Comparison of ENCODE assay signal across 9 cellular contexts in the genomic region with DNA sequence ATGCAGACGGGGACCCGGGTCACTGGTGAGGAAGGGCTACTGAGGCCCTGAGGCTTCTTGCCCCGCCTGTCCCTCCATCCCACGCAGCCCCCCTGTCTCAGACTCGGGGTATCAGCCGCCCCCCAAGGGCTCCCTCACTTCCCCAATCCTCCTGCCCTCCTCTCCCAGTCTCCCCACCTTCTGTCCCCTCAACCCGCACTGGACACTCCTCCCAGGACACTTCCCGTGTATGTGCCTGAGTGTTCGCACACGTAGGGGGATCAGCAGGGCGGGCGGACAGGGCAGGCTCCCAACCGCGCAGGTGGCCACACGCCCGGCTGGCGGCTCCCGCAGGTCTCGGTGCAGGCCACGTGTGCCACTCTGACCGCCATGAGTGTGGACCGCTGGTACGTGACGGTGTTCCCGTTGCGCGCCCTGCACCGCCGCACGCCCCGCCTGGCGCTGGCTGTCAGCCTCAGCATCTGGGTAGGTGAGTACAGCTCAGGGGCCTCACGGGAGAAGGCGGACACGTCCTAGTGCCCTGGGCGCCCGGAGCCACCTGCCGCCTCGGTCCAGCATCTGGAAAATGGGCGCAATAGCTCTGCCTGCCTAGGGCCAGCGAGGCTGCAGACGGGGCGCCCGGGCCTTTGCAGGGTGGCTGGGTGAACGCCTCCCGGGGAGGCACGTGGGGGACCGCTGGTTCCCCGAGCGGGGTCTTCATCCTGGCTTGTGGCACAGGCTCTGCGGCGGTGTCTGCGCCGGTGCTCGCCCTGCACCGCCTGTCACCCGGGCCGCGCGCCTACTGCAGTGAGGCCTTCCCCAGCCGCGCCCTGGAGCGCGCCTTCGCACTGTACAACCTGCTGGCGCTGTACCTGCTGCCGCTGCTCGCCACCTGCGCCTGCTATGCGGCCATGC. TPM values are rescaled to one million over a fixed set of nuclear protein-coding genes. Genes with fewer than 3 reads are reported as not detected.
DNase-seq lines count a peak whose midpoint lies in the region; ATAC-seq and TF ChIP-seq lines count a peak whose summit lies in the region.
"Had no signal": no experiment of that assay in that cellular context is flagged by ENCODE, and none has a peak within 500 bp of the region (broad histone marks: within the 10 kb centered on the region; RNA-seq: fewer than 3 reads in every experiment).

No MANE protein-coding gene starts in this region.

- H3K4me3 ChIP-seq in thyroid gland (replicated peaks in 1 of 3), result no peak overlapping the region
- H3K4me3 ChIP-seq: ovary had no signal

- no peaks in the 10 kb centered on the region for H3K36me3 ChIP-seq in thyroid gland
- H3K36me3 ChIP-seq: ovary had no signal

- H3K9me3 Mint-ChIP-seq in activated T-cell treated with anti-CD3 and anti-CD28 coated beads, Interleukin-2, amount 50 U/mL, for 24 hours, result no peaks in the 10 kb centered on the region

- H3K36me3 Mint-ChIP-seq in activated T-cell treated with anti-CD3 and anti-CD28 coated beads, Interleukin-2, amount 50 U/mL, for 24 hours (ENCODE audit: low read depth), result no peaks in the 10 kb centered on the region
- H3K36me3 Mint-ChIP-seq in T-helper 17 cell (ENCODE audit: low read depth), result peaks cover 2% of the 10 kb centered on the region

- 1 to 5% methylated on average over 13 to 17 of the region's 70 CpGs for WGBS in thyroid gland, 2 donors

- no peak for TF ChIP-seq CTCF in thyroid gland (IDR thresholded peaks at IDR 0.05)

- H3K27me3 ChIP-seq in thyroid gland, result peaks cover 30% of the 10 kb centered on the region

- no peak overlapping the region for H3K27ac Mint-ChIP-seq in activated T-cell treated with anti-CD3 and anti-CD28 coated beads, Interleukin-2, amount 50 U/mL, for 24 hours
- no peak overlapping the region for H3K27ac Mint-ChIP-seq in T-helper 17 cell

- peaks cover 2% of the 10 kb centered on the region for H3K27me3 Mint-ChIP-seq in activated T-cell treated with anti-CD3 and anti-CD28 coated beads, Interleukin-2, amount 50 U/mL, for 24 hours
- H3K27me3 Mint-ChIP-seq in T-helper 17 cell, result no peaks in the 10 kb centered on the region

- intact Hi-C loops in thyroid gland (cut with DNase I), result loop anchor here (2.0 to 10.0 kb wide), 4 partner anchors 57 to 315 kb away; a partner anchor contains a TSS

- H3K9me3 ChIP-seq in T-helper 17 cell (ENCODE audit: control insufficient read depth, low read length, poor library complexity, severe bottlenecking) (no peaks in the 10 kb centered on the region), thyroid gland (no peaks in the 10 kb centered on the region)
- H3K9me3 ChIP-seq: ovary had no signal

- peak overlapping the region; percentile 60 for H3K4me3 Mint-ChIP-seq in activated T-cell treated with anti-CD3 and anti-CD28 coated beads, Interleukin-2, amount 50 U/mL, for 24 hours
- H3K4me3 Mint-ChIP-seq in T-helper 17 cell, result peak overlapping the region; percentile 63

- peaks cover 20 to 37% of the 10 kb centered on the region in 2 donors for H3K4me1 ChIP-seq in thyroid gland

- ATAC-seq in T-helper 17 cell (peak; percentile 64), esophagus mucosa (peak; percentile 56), HG03196 (IDR thresholded peaks at IDR 0.05; ENCODE audit: unreplicated experiment) (no peak)

- no peak for TF ChIP-seq POLR2A in thyroid gland (IDR thresholded peaks at IDR 0.05)

- peaks cover 23% of the 10 kb centered on the region for H3K4me1 Mint-ChIP-seq in activated T-cell treated with anti-CD3 and anti-CD28 coated beads, Interleukin-2, amount 50 U/mL, for 24 hours (ENCODE audit: low read depth)
- H3K4me1 Mint-ChIP-seq in T-helper 17 cell, result peaks cover 16% of the 10 kb centered on the region

- peak; percentile 72 for DNase-seq in activated T-cell treated with anti-CD3 and anti-CD28 coated beads, Interleukin-2, amount 50 U/mL, for 24 hours
- DNase-seq in activated T-cell treated with anti-CD3 and anti-CD28 coated beads for 4 hours (no peak), T-helper 17 cell (no peak), thyroid gland (peak; percentile 56 to 67), cortex of kidney (lab: John Stamatoyannopoulos, UW) (no peak), anterior cingulate cortex (lab: John Stamatoyannopoulos, UW) (no peak)

- no peak overlapping the region for H3K27ac ChIP-seq in thyroid gland
- H3K27ac ChIP-seq: ovary had no signal

RNA-seq across cellular contexts. Expression of a gene that starts 2.3 kb away (rescaled TPM):
- total RNA-seq in T-helper 17 cell (under 1 TPM; 0.94 to 0.99 TPM), esophagus mucosa (not detected), thyroid gland (not detected)

RNA-seq across cellular contexts. Expression of a gene that starts 6.4 kb away (rescaled TPM):
- total RNA-seq in T-helper 17 cell, result 100 to 1,000 TPM; 233 to 243 TPM
- 59.2 TPM for total RNA-seq in esophagus mucosa
- total RNA-seq in thyroid gland, result 10 to 100 TPM; 29.2 to 45.8 (median 34.9) TPM

RNA-seq across cellular contexts. Expression of a gene that starts 6.4 kb away (rescaled TPM):
- total RNA-seq in T-helper 17 cell (10 to 100 TPM in 1 of 2 donors, 1 to 10 TPM in 1; 8.1 to 11.8 TPM), esophagus mucosa (6.9 TPM), thyroid gland (1 to 10 TPM; 2.6 to 7.7 (median 3.9) TPM)

RNA-seq across cellular contexts. Expression of a gene that starts 26.1 kb away (rescaled TPM):
- total RNA-seq in T-helper 17 cell, result not detected
- total RNA-seq in esophagus mucosa, result not detected
- total RNA-seq in thyroid gland, result not detected
- total RNA-seq: ovary had no signal

RNA-seq across cellular contexts. Expression of a gene that starts 26.4 kb away (rescaled TPM):
- total RNA-seq in T-helper 17 cell, result 10 to 100 TPM; 59.6 to 71.3 TPM
- total RNA-seq in esophagus mucosa, result 43.5 TPM
- 10 to 100 TPM; 33.2 to 66.5 (median 54.3) TPM for total RNA-seq in thyroid gland

Comparison
In these comparisons a context has a peak if more than half of its experiments do, and no peak if none do; other contexts are left out.
1. DNase-seq: peak in activated T-cell treated with anti-CD3 and anti-CD28 coated beads, Interleukin-2, amount 50 U/mL, for 24 hours (single experiment) and thyroid gland (2 of 2); none in activated T-cell treated with anti-CD3 and anti-CD28 coated beads for 4 hours (single experiment), T-helper 17 cell (0 of 3), cortex of kidney (single experiment) and anterior cingulate cortex (0 of 58).